10 cellular contexts compared by ENCODE assay signal in genomic region chr9:121613009-121613766, GRCh38. TPM values are rescaled to one million over a fixed set of nuclear protein-coding genes. Genes with fewer than 3 reads are reported as not detected.
DNase-seq lines count a peak whose midpoint lies in the region; ATAC-seq and TF ChIP-seq lines count a peak whose summit lies in the region.
"Had no signal": no experiment of that assay in that cellular context is flagged by ENCODE, and none has a peak within 500 bp of the region (broad histone marks: within the 10 kb centered on the region; RNA-seq: fewer than 3 reads in every experiment).

No MANE protein-coding gene starts in this region.

- CTCF ChIA-PET in PC-9 (lab: Charles Lee) = interaction anchor here (0.6 kb wide), 1 partner anchor 220 kb away, joined by 9 read pairs; no protein-coding TSS in a partner anchor

- no peaks in the 10 kb centered on the region for H4K20me1 ChIP-seq in PC-9 (ENCODE audit: insufficient read depth)

- no peaks in the 10 kb centered on the region for H3K9me2 ChIP-seq in PC-9 (ENCODE audit: insufficient read depth)

- no peak for TF ChIP-seq CTCF in PC-9 (conservative IDR thresholded peaks at IDR 0.05)
- TF ChIP-seq CTCF in upper lobe of right lung (IDR thresholded peaks at IDR 0.05) = no peak

- ATAC-seq in upper lobe of right lung = peak; percentile 32

- peak overlapping the region; percentile 71; the same call in 1 of the 2 replicates for H2AFZ ChIP-seq in PC-9

- no TSS peak for BruUV-seq in PC-9 (replicated peaks; lab: Mats Ljungman, UMichigan)

- no peak for DNase-seq in activated naive CD4-positive, alpha-beta T cell (lab: John Stamatoyannopoulos, UW)
- DNase-seq in PC-9 (peak; percentile 31 to 73), islet precursor cell (peak; percentile 89), upper lobe of right lung (no peak), hypothalamus (lab: John Stamatoyannopoulos, UW) (no peak), OCI-M2 (lab: John Stamatoyannopoulos, UW; ENCODE audit: unreplicated experiment) (no peak), HuH-7.5 (ENCODE audit: low spot score) (no peak)
- DNase-seq: activated gamma-delta T cell treated with Interleukin-2 at 50 U/mL for 16 hours, AML-193 had no signal

- peaks cover 44% of the 10 kb centered on the region for H3F3A ChIP-seq in PC-9 (ENCODE audit: insufficient read depth, low read depth)

- H3K4me1 ChIP-seq in PC-9 (replicated peaks; ENCODE audit: insufficient read depth) (peaks cover 43% of the 10 kb centered on the region), upper lobe of right lung (peaks cover 25% of the 10 kb centered on the region)

- intact Hi-C loops in PC-9 (cut with micrococcal nuclease; ENCODE audit: unreplicated experiment) (no loop called here), upper lobe of right lung (cut with DNase I) (no loop called here)

- peak overlapping the region; percentile 48 for H3K27ac Mint-ChIP-seq in activated naive CD4-positive, alpha-beta T cell treated with anti-CD3 and anti-CD28 coated beads, Interleukin-2, amount 50 U/mL, for 24 hours

- H3K4me3 ChIP-seq in PC-9 (peak overlapping the region; percentile 51; the same call in 1 of the 2 replicates), upper lobe of right lung (no peak overlapping the region)

- peaks cover 13% of the 10 kb centered on the region for H3K79me2 ChIP-seq in PC-9 (ENCODE audit: low read depth)

- peaks cover 15% of the 10 kb centered on the region for H3K4me1 Mint-ChIP-seq in activated naive CD4-positive, alpha-beta T cell treated with anti-CD3 and anti-CD28 coated beads, Interleukin-2, amount 50 U/mL, for 24 hours

- H3K9me3 ChIP-seq in PC-9 (ENCODE audit: insufficient read depth, low read depth) (no peaks in the 10 kb centered on the region), upper lobe of right lung (no peaks in the 10 kb centered on the region)

- H3K27ac ChIP-seq in PC-9 (peak overlapping the region; percentile 59), upper lobe of right lung (peak overlapping the region; percentile 45)

- no peaks in the 10 kb centered on the region for H3K9me3 Mint-ChIP-seq in activated naive CD4-positive, alpha-beta T cell treated with anti-CD3 and anti-CD28 coated beads, Interleukin-2, amount 50 U/mL, for 24 hours

- H3K27me3 Mint-ChIP-seq in activated naive CD4-positive, alpha-beta T cell treated with anti-CD3 and anti-CD28 coated beads, Interleukin-2, amount 50 U/mL, for 24 hours = peaks cover 25% of the 10 kb centered on the region

- POLR2A ChIA-PET in PC-9 (lab: Charles Lee; ENCODE audit: unreplicated experiment) = no interaction called here

- no peaks in the 10 kb centered on the region for H3K36me3 ChIP-seq in PC-9 (ENCODE audit: low read depth)
- no peaks in the 10 kb centered on the region for H3K36me3 ChIP-seq in upper lobe of right lung

- no peaks in the 10 kb centered on the region for H3K36me3 Mint-ChIP-seq in activated naive CD4-positive, alpha-beta T cell treated with anti-CD3 and anti-CD28 coated beads, Interleukin-2, amount 50 U/mL, for 24 hours

- no peaks in the 10 kb centered on the region for H3K27me3 ChIP-seq in PC-9 (ENCODE audit: insufficient read depth, low read depth)
- H3K27me3 ChIP-seq in upper lobe of right lung = no peaks in the 10 kb centered on the region

- H3K4me3 Mint-ChIP-seq in activated naive CD4-positive, alpha-beta T cell treated with anti-CD3 and anti-CD28 coated beads, Interleukin-2, amount 50 U/mL, for 24 hours = no peak overlapping the region

- peak overlapping the region; percentile 87 for H3K4me2 ChIP-seq in PC-9

RNA-seq across cellular contexts. Expression of gene DAB2IP, which starts 38.2 kb away (rescaled TPM):
- total RNA-seq in PC-9 (2021) (46.7 and 59.9 TPM in 2 replicates), upper lobe of right lung (81.6 TPM)

Comparison
In these comparisons a context has a peak if more than half of its experiments do, and no peak if none do; other contexts are left out.
1. DNase-seq: peak in PC-9 (2 of 2) and islet precursor cell (single experiment); none in activated naive CD4-positive, alpha-beta T cell (0 of 4), upper lobe of right lung (single experiment), hypothalamus (0 of 51), OCI-M2 (single experiment) and HuH-7.5 (single experiment).